1 cellular context compared by ENCODE assay signal in genomic region chr12:131900397-131900796, GRCh38.
TF ChIP-seq lines count a peak whose summit lies in the region.

No MANE protein-coding gene starts in this region.

TF ChIP-seq in H1, 55 proteins besides CTCF, POLR2A, EP300 and RAD21:
- TF ChIP-seq SIX5 (IDR thresholded peaks at IDR 0.05; ENCODE audit: low read depth, low read length) (no peak), CBX8 (IDR thresholded peaks at IDR 0.05; ENCODE audit: borderline replicate concordance, low read depth, low read length) (no peak), CHD1 (IDR thresholded peaks at IDR 0.05; ENCODE audit: low read depth, low read length) (no peak), RXRA (IDR thresholded peaks at IDR 0.05; ENCODE audit: insufficient read depth, low read depth, low read length) (no peak)
